8 cellular contexts compared by ENCODE assay signal in genomic region chr1:32334864-32335618, GRCh38. TPM values are rescaled to one million over a fixed set of nuclear protein-coding genes. Genes with fewer than 3 reads are reported as not detected.
DNase-seq lines count a peak whose midpoint lies in the region; ATAC-seq, FAIRE-seq and TF ChIP-seq lines count a peak whose summit lies in the region.

No MANE protein-coding gene starts in this region.

- peak; percentile 61 for TF ChIP-seq CTCF in A549 (IDR thresholded peaks at IDR 0.05)
- peak; percentile 91 for TF ChIP-seq CTCF in GM13977 (IDR thresholded peaks at IDR 0.05; ENCODE audit: extremely low read depth, insufficient read depth, missing control alignments)

- H3K9me3 ChIP-seq in A549 (no peaks in the 10 kb centered on the region), MG63 (no peaks in the 10 kb centered on the region), mesodermal cell (ENCODE audit: control insufficient read depth, low read length) (no peaks in the 10 kb centered on the region)

- H3K27ac ChIP-seq in A549 (peak overlapping the region; percentile 96 to 98), mesodermal cell (ENCODE audit: low read depth, low read length, severe bottlenecking) (peak overlapping the region; percentile 86)

- peak overlapping the region; percentile 100 for H3K4me3 ChIP-seq in A549
- H3K4me3 ChIP-seq in MG63 = peak overlapping the region; percentile 59
- peak overlapping the region; percentile 79 for H3K4me3 ChIP-seq in mesodermal cell (ENCODE audit: extremely low read depth, insufficient read depth, low read length, poor library complexity, severe bottlenecking)

- POLR2A ChIA-PET in A549 (lab: Yijun Ruan, JAX) = interaction anchor here (0.7 to 2.1 kb wide), 6 partner anchors 13 to 190 kb away, joined by 3 to 20 read pairs (median 8); partner anchors contain the start of gene BSDC1

- no peaks in the 10 kb centered on the region for H3K27me3 ChIP-seq in MG63

- H3K4me2 ChIP-seq in A549 = peak overlapping the region; percentile 96

- peak; percentile 30 to 65; a peak in 4 of 6 replicates for ATAC-seq in A549

- peak in 1 of 2 experiments; percentile 45; a peak in 2 of 5 replicates for TF ChIP-seq RAD21 in A549 (conservative IDR thresholded peaks at IDR 0.05 in 1 of 2, IDR thresholded peaks at IDR 0.05 in 1 of 2)

- in situ Hi-C loops in GM13977 (cut with MboI; ENCODE audit: low pct_unique_long_range_greater_than_20kb, low sequenced_read_pairs, unreplicated experiment) = no loop called here

- TF ChIP-seq EP300 in A549 (IDR thresholded peaks at IDR 0.05) = no peak

- no peak for TF ChIP-seq POLR2A in A549 (IDR thresholded peaks at IDR 0.05; ENCODE audit: low read length)

- 0% methylated on average over 7 of the region's 56 CpGs for WGBS in A549 (ENCODE audit: missing lambda C conversion rate)
- 0% methylated on average over 24 to 51 of the region's 56 CpGs for WGBS in mesodermal cell (ENCODE audit: insufficient coverage in 2 of 2), 2 experiments

- CTCF ChIA-PET in A549 (lab: Yijun Ruan, JAX) = interaction anchor here (0.6 to 1.4 kb wide), 12 partner anchors 11 to 251 kb away, joined by 3 to 5 read pairs (median 3); no protein-coding TSS in a partner anchor

- no peak for FAIRE-seq in A549 (lab: Jason Lieb, UNC)
- no peak for FAIRE-seq in RCC 7860 (lab: Jason Lieb, UNC)

- H3K36me3 ChIP-seq in MG63 (peaks cover 28% of the 10 kb centered on the region), mesodermal cell (ENCODE audit: control insufficient read depth, insufficient read depth, low read length) (peaks cover 53% of the 10 kb centered on the region)

- peak; percentile 26 to 30 for DNase-seq in A549 (ENCODE audit: low read depth in 1 of 2, low spot score in 1 of 2)
- DNase-seq in GM13977 (ENCODE audit: low spot score) = peak; percentile 70
- peak; percentile 47 for DNase-seq in MG63
- DNase-seq in activated CD4-positive, alpha-beta T cell treated with anti-CD3 and anti-CD28 coated beads, Interleukin-2, amount 50 U/mL, for 24 hours (ENCODE audit: low read depth in 1 of 2, low spot score in 1 of 2) = peak; percentile 27 to 29
- DNase-seq in effector CD4-positive, alpha-beta T cell = peak; percentile 63
- DNase-seq in stimulated activated CD8-positive, alpha-beta memory T cell treated with anti-CD3 and anti-CD28 coated beads, Interleukin-7, amount 100 ng/mL, for 4 hours (ENCODE audit: low read depth in 2 of 2) = peak; percentile 27 to 63
- no peak for DNase-seq in RCC 7860 (ENCODE audit: low spot score)

- H3K4me1 ChIP-seq in A549 (peaks cover 33% of the 10 kb centered on the region), mesodermal cell (ENCODE audit: control insufficient read depth, insufficient read depth, low read length, poor library complexity, severe bottlenecking) (peaks cover 49% of the 10 kb centered on the region)

TF ChIP-seq in A549, 52 proteins besides CTCF, POLR2A, EP300 and RAD21 (continues in another document):
- peak; percentile 54 for TF ChIP-seq SMC3 (IDR thresholded peaks at IDR 0.05)
- TF ChIP-seq PBX3 (IDR thresholded peaks at IDR 0.05) = no peak
- TF ChIP-seq, protein P1, sequence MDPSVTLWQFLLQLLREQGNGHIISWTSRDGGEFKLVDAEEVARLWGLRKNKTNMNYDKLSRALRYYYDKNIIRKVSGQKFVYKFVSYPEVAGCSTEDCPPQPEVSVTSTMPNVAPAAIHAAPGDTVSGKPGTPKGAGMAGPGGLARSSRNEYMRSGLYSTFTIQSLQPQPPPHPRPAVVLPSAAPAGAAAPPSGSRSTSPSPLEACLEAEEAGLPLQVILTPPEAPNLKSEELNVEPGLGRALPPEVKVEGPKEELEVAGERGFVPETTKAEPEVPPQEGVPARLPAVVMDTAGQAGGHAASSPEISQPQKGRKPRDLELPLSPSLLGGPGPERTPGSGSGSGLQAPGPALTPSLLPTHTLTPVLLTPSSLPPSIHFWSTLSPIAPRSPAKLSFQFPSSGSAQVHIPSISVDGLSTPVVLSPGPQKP (IDR thresholded peaks at IDR 0.05; ENCODE audit: low read depth, low read length) = no peak
- no peak for TF ChIP-seq HDAC2 (IDR thresholded peaks at IDR 0.05)
- no peak for TF ChIP-seq HOXB5 (CRISPR knock-in tag; IDR thresholded peaks at IDR 0.05)
- TF ChIP-seq, protein P2, sequence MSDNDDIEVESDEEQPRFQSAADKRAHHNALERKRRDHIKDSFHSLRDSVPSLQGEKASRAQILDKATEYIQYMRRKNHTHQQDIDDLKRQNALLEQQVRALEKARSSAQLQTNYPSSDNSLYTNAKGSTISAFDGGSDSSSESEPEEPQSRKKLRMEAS (IDR thresholded peaks at IDR 0.05) = 0 out of 2 replicates have a peak, but pooled peaks have one; percentile 11
- no peak for TF ChIP-seq SREBF2 (IDR thresholded peaks at IDR 0.05)

RNA-seq across cellular contexts. Expression of gene MARCKSL1, which starts 1.0 kb away (rescaled TPM):
- 73.2 and 89.4 TPM in 2 replicates for polyA plus RNA-seq in A549 (2011; rRNA removed)
- 88.2 and 105 TPM in 2 replicates for polyA plus RNA-seq in A549 (2012; cell fraction: cytosol; rRNA removed)
- 39.5 and 51.9 TPM in 2 replicates for polyA plus RNA-seq in A549 (2012; cell fraction: nucleus; rRNA removed)
- polyA plus RNA-seq in A549 (2017; fragmentation: RNase III; extraction: RNeasy Plus Mini Kit Qiagen cat#74134 plus additional on column Dnase treatment) = 44.6 to 62.6 TPM (median 57.7 TPM) in 3 replicates
- polyA minus RNA-seq in A549 (2011; rRNA and poly(A)+ RNA removed) = 38.8 and 49.1 TPM in 2 replicates
- 12.6 and 19.1 TPM in 2 replicates for total RNA-seq in MG63 (2014; rRNA removed; shearing (Covaris generic); ENCODE audit: low replicate concordance)
- polyA plus RNA-seq in mesodermal cell (2013, experiment 1 of 2) = 438 TPM
- polyA plus RNA-seq in mesodermal cell (2013, experiment 2 of 2) = 367 TPM

RNA-seq across cellular contexts. Expression of gene FAM229A, which starts 27.2 kb away (rescaled TPM):
- polyA plus RNA-seq in A549 (2011; rRNA removed) (3.5 and 3.6 TPM in 2 replicates), A549 (2017; fragmentation: RNase III; extraction: RNeasy Plus Mini Kit Qiagen cat#74134 plus additional on column Dnase treatment) (3.5 to 5.6 TPM (median 4.4 TPM) in 3 replicates)
- polyA plus RNA-seq in A549 (2012; cell fraction: cytosol; rRNA removed) = 4.2 and 6.8 TPM in 2 replicates
- polyA plus RNA-seq in A549 (2012; cell fraction: nucleus; rRNA removed) = 53.9 and 58.6 TPM in 2 replicates
- 2.1 TPM in 2 replicates for polyA minus RNA-seq in A549 (2011; rRNA and poly(A)+ RNA removed)
- 0.10 TPM in 1 of 2 replicates, not detected in the other for total RNA-seq in MG63 (2014; rRNA removed; shearing (Covaris generic); ENCODE audit: low replicate concordance)
- 9.4 TPM for polyA plus RNA-seq in mesodermal cell (2013, experiment 1 of 2)
- polyA plus RNA-seq in mesodermal cell (2013, experiment 2 of 2) = 7.3 TPM

RNA-seq across cellular contexts. Expression of gene TSSK3, which starts 27.3 kb away (rescaled TPM):
- polyA plus RNA-seq in A549 (2011; rRNA removed) (0.31 and 0.65 TPM in 2 replicates), A549 (2017; fragmentation: RNase III; extraction: RNeasy Plus Mini Kit Qiagen cat#74134 plus additional on column Dnase treatment) (0.14 to 0.37 TPM (median 0.15 TPM) in 3 replicates)
- polyA plus RNA-seq in A549 (2012; cell fraction: cytosol; rRNA removed) = 0.21 and 0.30 TPM in 2 replicates
- polyA plus RNA-seq in A549 (2012; cell fraction: nucleus; rRNA removed) = 1.1 and 1.3 TPM in 2 replicates
- 0.62 and 1.6 TPM in 2 replicates for polyA minus RNA-seq in A549 (2011; rRNA and poly(A)+ RNA removed)
- total RNA-seq in MG63 (2014; rRNA removed; shearing (Covaris generic); ENCODE audit: low replicate concordance) = not detected in 2 replicates
- polyA plus RNA-seq in mesodermal cell (2013, experiment 1 of 2) = 0.63 TPM
- 1.3 TPM for polyA plus RNA-seq in mesodermal cell (2013, experiment 2 of 2)

RNA-seq across cellular contexts. Expression of gene HDAC1, which starts 43.2 kb away (rescaled TPM):
- polyA plus RNA-seq in A549 (2011; rRNA removed) = 135 TPM in 2 replicates
- 89.7 and 101 TPM in 2 replicates for polyA plus RNA-seq in A549 (2012; cell fraction: cytosol; rRNA removed)
- 81.5 and 130 TPM in 2 replicates for polyA plus RNA-seq in A549 (2012; cell fraction: nucleus; rRNA removed)
- polyA plus RNA-seq in A549 (2017; fragmentation: RNase III; extraction: RNeasy Plus Mini Kit Qiagen cat#74134 plus additional on column Dnase treatment) = 88.8 to 102 TPM (median 99.6 TPM) in 3 replicates
- 109 and 133 TPM in 2 replicates for polyA minus RNA-seq in A549 (2011; rRNA and poly(A)+ RNA removed)
- 88.0 and 98.3 TPM in 2 replicates for total RNA-seq in MG63 (2014; rRNA removed; shearing (Covaris generic); ENCODE audit: low replicate concordance)
- 86.8 TPM for polyA plus RNA-seq in mesodermal cell (2013, experiment 1 of 2)
- polyA plus RNA-seq in mesodermal cell (2013, experiment 2 of 2) = 85.7 TPM

RNA-seq across cellular contexts. Expression of gene BSDC1, which starts 59.2 kb away (rescaled TPM):
- polyA plus RNA-seq in A549 (2011; rRNA removed) (19.9 and 26.1 TPM in 2 replicates), A549 (2017; fragmentation: RNase III; extraction: RNeasy Plus Mini Kit Qiagen cat#74134 plus additional on column Dnase treatment) (18.8 to 22.7 TPM (median 21.0 TPM) in 3 replicates)
- 14.4 and 18.0 TPM in 2 replicates for polyA plus RNA-seq in A549 (2012; cell fraction: cytosol; rRNA removed)
- 29.1 and 35.3 TPM in 2 replicates for polyA plus RNA-seq in A549 (2012; cell fraction: nucleus; rRNA removed)
- polyA minus RNA-seq in A549 (2011; rRNA and poly(A)+ RNA removed) = 26.9 and 33.3 TPM in 2 replicates
- total RNA-seq in MG63 (2014; rRNA removed; shearing (Covaris generic); ENCODE audit: low replicate concordance) = 35.8 and 52.2 TPM in 2 replicates
- polyA plus RNA-seq in mesodermal cell (2013, experiment 1 of 2) = 57.5 TPM
- 52.9 TPM for polyA plus RNA-seq in mesodermal cell (2013, experiment 2 of 2)
